Comparison of ENCODE assay signal across 15 cellular contexts in genomic region chr10:109454691-109455090, GRCh38.
A peak's percentile ranks its signal among the peaks of the same experiment; 100 is the strongest.
DNase-seq lines count a peak whose midpoint lies in the region; ATAC-seq lines count a peak whose summit lies in the region.
"Had no signal": no experiment of that assay in that cellular context is flagged by ENCODE, and none has a peak within 500 bp of the region (broad histone marks: within the 10 kb centered on the region; RNA-seq: fewer than 3 reads in every experiment).

No MANE protein-coding gene starts in this region.

- no peak for ATAC-seq in HG03045 (IDR thresholded peaks at IDR 0.05; ENCODE audit: unreplicated experiment)
- ATAC-seq: A549, GM12878, HepG2 had no signal

- DNase-seq in ELR (ENCODE audit: low read depth) (peak; percentile 69), HS-5 (ENCODE audit: low read depth) (peak; percentile 38), kidney tubule cell (ENCODE audit: low spot score) (peak; percentile 46), HuH-7.5 (ENCODE audit: low spot score) (no peak), NCI-H748 treated with DMSO at 0.1 percent for 48 hours (lab: John Stamatoyannopoulos, UW) (no peak), NCI-H2171 (lab: John Stamatoyannopoulos, UW) (no peak)
- DNase-seq: AML-193; Caco-2; CD4-positive, alpha-beta T cell; H9; KG1 had no signal

Comparison
In these comparisons a context has a peak if more than half of its experiments do, and no peak if none do; other contexts are left out.
1. DNase-seq: peak in ELR (single experiment), HS-5 (single experiment) and kidney tubule cell (single experiment); none in HuH-7.5 (single experiment), NCI-H748 treated with DMSO at 0.1 percent for 48 hours (single experiment) and NCI-H2171 (single experiment).